ENCODE assay signal across 24 cellular contexts in the genomic region with DNA sequence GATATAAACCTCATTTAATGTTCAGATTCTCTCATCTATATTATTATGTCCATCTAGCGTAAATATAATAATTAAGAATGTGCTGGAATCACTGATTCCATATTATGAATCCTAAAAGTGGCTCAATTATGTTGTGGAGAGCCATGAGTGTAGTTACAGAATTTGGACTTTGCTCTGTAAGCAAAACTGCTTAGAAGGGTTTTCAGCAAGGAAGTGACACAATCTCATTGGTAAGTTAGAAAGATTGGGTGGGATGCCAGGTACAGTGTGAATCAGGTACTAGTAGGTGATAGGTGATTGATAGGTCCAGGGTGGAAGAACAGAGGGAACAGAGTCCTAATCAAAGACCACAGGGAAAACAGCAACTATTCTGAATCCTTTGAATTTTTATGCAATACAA.
DNase-seq lines count a peak whose midpoint lies in the region; ATAC-seq and TF ChIP-seq lines count a peak whose summit lies in the region.
"Had no signal": no experiment of that assay in that cellular context is flagged by ENCODE, and none has a peak within 500 bp of the region (broad histone marks: within the 10 kb centered on the region; RNA-seq: fewer than 3 reads in every experiment).

No MANE protein-coding gene starts in this region.

- no peak for ATAC-seq in heart right ventricle
- ATAC-seq in left lobe of liver: peak; percentile 64
- peak in 3 of 4 donors; percentile 59 to 67 (median 63) for ATAC-seq in right lobe of liver
- no peak for ATAC-seq in WTC11
- no peak for ATAC-seq in GM18511 (IDR thresholded peaks at IDR 0.05; ENCODE audit: unreplicated experiment)
- ATAC-seq: GM12878 had no signal

- 99 to 100% methylated on average over 1 of the region's 1 CpG for WGBS in heart right ventricle, 2 donors
- 94% methylated on average over 1 of the region's 1 CpG for WGBS in right lobe of liver (ENCODE audit: insufficient coverage, low coverage, low lambda C conversion rate, missing lambda C conversion rate)

- H3K4me1 Mint-ChIP-seq in WTC11: no peaks in the 10 kb centered on the region
- peaks cover 9% of the 10 kb centered on the region for H3K4me1 Mint-ChIP-seq in osteocyte (ENCODE audit: unreplicated experiment)
- H3K4me1 Mint-ChIP-seq: CD8-positive, alpha-beta memory T cell had no signal

- no peaks in the 10 kb centered on the region for H3K27me3 ChIP-seq in left ventricle myocardium inferior (ENCODE audit: low read depth)
- H3K27me3 ChIP-seq in heart right ventricle: no peaks in the 10 kb centered on the region
- no peaks in the 10 kb centered on the region for H3K27me3 ChIP-seq in right lobe of liver
- H3K27me3 ChIP-seq: BE2C; BLaER1 treated with 17β-estradiol and CSF1 and Interleukin-3, amounts not matched to agents 10 nM and 100 nM had no signal

- H3K9me3 Mint-ChIP-seq in WTC11 (peaks cover 7% of the 10 kb centered on the region), osteocyte (ENCODE audit: unreplicated experiment) (no peaks in the 10 kb centered on the region)
- H3K9me3 Mint-ChIP-seq: CD4-positive, alpha-beta T cell; CD8-positive, alpha-beta memory T cell had no signal

- DNase-seq in left ventricle myocardium inferior (no peak), heart right ventricle (no peak), left lobe of liver (ENCODE audit: low spot score) (no peak), right lobe of liver (no peak), WTC11 (ENCODE audit: low spot score) (no peak), osteocyte (ENCODE audit: extremely low spot score, unreplicated experiment) (no peak), midbrain (lab: John Stamatoyannopoulos, UW) (no peak)
- DNase-seq: ACHN; AML-193; BE2C; CD4-positive, alpha-beta T cell; CD8-positive, alpha-beta memory T cell; DMS 273 treated with DMSO at 0.1 percent for 48 hours; DMS79; EL; GDM1; GM23248; H7; HCEC 1CT had no signal

- H3K36me3 ChIP-seq in left ventricle myocardium inferior (no peaks in the 10 kb centered on the region), heart right ventricle (no peaks in the 10 kb centered on the region), right lobe of liver (no peaks in the 10 kb centered on the region)
- H3K36me3 ChIP-seq: BE2C; BLaER1 treated with 17β-estradiol and CSF1 and Interleukin-3, amounts not matched to agents 10 nM and 100 nM had no signal

- H3K27me3 Mint-ChIP-seq in WTC11 (ENCODE audit: low read depth): no peaks in the 10 kb centered on the region
- H3K27me3 Mint-ChIP-seq in osteocyte (ENCODE audit: unreplicated experiment): no peaks in the 10 kb centered on the region
- H3K27me3 Mint-ChIP-seq: CD4-positive, alpha-beta T cell had no signal

- TF ChIP-seq POLR2A in right lobe of liver (IDR thresholded peaks at IDR 0.05): no peak

- H3K27ac Mint-ChIP-seq in WTC11 (no peak overlapping the region), osteocyte (ENCODE audit: unreplicated experiment) (no peak overlapping the region)
- H3K27ac Mint-ChIP-seq: CD14-positive monocyte; CD4-positive, alpha-beta T cell; CD8-positive, alpha-beta memory T cell had no signal

- H3K4me1 ChIP-seq in left ventricle myocardium inferior (peaks cover 89% of the 10 kb centered on the region), heart right ventricle (peaks cover 0 to 57% (median 24%) of the 10 kb centered on the region in 9 donors), right lobe of liver (peaks cover 0 to 10% (median 0%) of the 10 kb centered on the region in 4 donors)
- H3K4me1 ChIP-seq: BE2C; BLaER1 treated with 17β-estradiol and CSF1 and Interleukin-3, amounts not matched to agents 10 nM and 100 nM had no signal

- POLR2A ChIA-PET in WTC11 (lab: Charles Lee): no interaction called here

- peaks cover 4% of the 10 kb centered on the region for H3K9me3 ChIP-seq in left ventricle myocardium inferior (replicated peaks)
- H3K9me3 ChIP-seq in heart right ventricle: no peaks in the 10 kb centered on the region
- H3K9me3 ChIP-seq in right lobe of liver: no peaks in the 10 kb centered on the region
- H3K9me3 ChIP-seq: BE2C; BLaER1 treated with 17β-estradiol and CSF1 and Interleukin-3, amounts not matched to agents 10 nM and 100 nM had no signal

- CTCF ChIA-PET in WTC11 (lab: Charles Lee): no interaction called here

- no peak overlapping the region for H3K4me3 Mint-ChIP-seq in WTC11
- H3K4me3 Mint-ChIP-seq in osteocyte (ENCODE audit: unreplicated experiment): no peak overlapping the region
- H3K4me3 Mint-ChIP-seq: CD14-positive monocyte; CD4-positive, alpha-beta T cell; CD8-positive, alpha-beta memory T cell had no signal

- no peaks in the 10 kb centered on the region for H3K36me3 Mint-ChIP-seq in WTC11
- H3K36me3 Mint-ChIP-seq in osteocyte (ENCODE audit: unreplicated experiment): no peaks in the 10 kb centered on the region
- H3K36me3 Mint-ChIP-seq: CD14-positive monocyte had no signal

- intact Hi-C loops in left ventricle myocardium inferior (cut with micrococcal nuclease) (no loop called here), heart right ventricle (cut with DNase I) (no loop called here), right lobe of liver (cut with DNase I) (no loop called here)

- H3K27ac ChIP-seq in left ventricle myocardium inferior (replicated peaks) (peak overlapping the region; percentile 78), heart right ventricle (peak overlapping the region in 4 of 10 donors; percentile 7 to 62 (median 35)), right lobe of liver (no peak overlapping the region)
- H3K27ac ChIP-seq: 22Rv1; BLaER1 treated with 17β-estradiol and CSF1 and Interleukin-3, amounts not matched to agents 10 nM and 100 nM; GM23248 had no signal

- TF ChIP-seq CTCF in left ventricle myocardium inferior (IDR thresholded peaks at IDR 0.05; ENCODE audit: borderline replicate concordance): no peak
- no peak for TF ChIP-seq CTCF in heart right ventricle (IDR thresholded peaks at IDR 0.05)
- no peak for TF ChIP-seq CTCF in right lobe of liver (IDR thresholded peaks at IDR 0.05)
- no peak for TF ChIP-seq CTCF in WTC11 (IDR thresholded peaks at IDR 0.05)
- no peak for TF ChIP-seq CTCF in osteocyte (IDR thresholded peaks at IDR 0.05)

- no peak overlapping the region for H3K4me3 ChIP-seq in left ventricle myocardium inferior
- H3K4me3 ChIP-seq in heart right ventricle: no peak overlapping the region
- no peak overlapping the region for H3K4me3 ChIP-seq in right lobe of liver
- H3K4me3 ChIP-seq: BLaER1 treated with 17β-estradiol and CSF1 and Interleukin-3, amounts not matched to agents 10 nM and 100 nM; GM12878; GM23248 had no signal

TF ChIP-seq in WTC11, 78 proteins besides CTCF, POLR2A, EP300 and RAD21:
- TF ChIP-seq, protein P1, sequence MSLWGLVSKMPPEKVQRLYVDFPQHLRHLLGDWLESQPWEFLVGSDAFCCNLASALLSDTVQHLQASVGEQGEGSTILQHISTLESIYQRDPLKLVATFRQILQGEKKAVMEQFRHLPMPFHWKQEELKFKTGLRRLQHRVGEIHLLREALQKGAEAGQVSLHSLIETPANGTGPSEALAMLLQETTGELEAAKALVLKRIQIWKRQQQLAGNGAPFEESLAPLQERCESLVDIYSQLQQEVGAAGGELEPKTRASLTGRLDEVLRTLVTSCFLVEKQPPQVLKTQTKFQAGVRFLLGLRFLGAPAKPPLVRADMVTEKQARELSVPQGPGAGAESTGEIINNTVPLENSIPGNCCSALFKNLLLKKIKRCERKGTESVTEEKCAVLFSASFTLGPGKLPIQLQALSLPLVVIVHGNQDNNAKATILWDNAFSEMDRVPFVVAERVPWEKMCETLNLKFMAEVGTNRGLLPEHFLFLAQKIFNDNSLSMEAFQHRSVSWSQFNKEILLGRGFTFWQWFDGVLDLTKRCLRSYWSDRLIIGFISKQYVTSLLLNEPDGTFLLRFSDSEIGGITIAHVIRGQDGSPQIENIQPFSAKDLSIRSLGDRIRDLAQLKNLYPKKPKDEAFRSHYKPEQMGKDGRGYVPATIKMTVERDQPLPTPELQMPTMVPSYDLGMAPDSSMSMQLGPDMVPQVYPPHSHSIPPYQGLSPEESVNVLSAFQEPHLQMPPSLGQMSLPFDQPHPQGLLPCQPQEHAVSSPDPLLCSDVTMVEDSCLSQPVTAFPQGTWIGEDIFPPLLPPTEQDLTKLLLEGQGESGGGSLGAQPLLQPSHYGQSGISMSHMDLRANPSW (CRISPR knock-in tag; conservative IDR thresholded peaks at IDR 0.05; ENCODE audit: low read depth): no peak

Comparison
In these comparisons a context has a peak if more than half of its experiments do, and no peak if none do; other contexts are left out.
1. ATAC-seq: peak in left lobe of liver (single experiment) and right lobe of liver (3 of 4); none in heart right ventricle (0 of 8), WTC11 (single experiment) and GM18511 (single experiment).